17 cellular contexts compared by ENCODE assay signal in genomic region chr1:151478923-151479322, GRCh38. TPM values are rescaled to one million over a fixed set of nuclear protein-coding genes. Genes with fewer than 3 reads are reported as not detected.
A peak's percentile ranks its signal among the peaks of the same experiment; 100 is the strongest.
DNase-seq lines count a peak whose midpoint lies in the region; ATAC-seq and TF ChIP-seq lines count a peak whose summit lies in the region.
"Had no signal": no experiment of that assay in that cellular context is flagged by ENCODE, and none has a peak within 500 bp of the region (broad histone marks: within the 10 kb centered on the region; RNA-seq: fewer than 3 reads in every experiment).

No MANE protein-coding gene starts in this region.

- in situ Hi-C loops in IMR-90 (cut with MboI; ENCODE audit: low sequenced_read_pairs) = no loop called here

- peak; percentile 59 for ATAC-seq in IMR-90 (ENCODE audit: low read depth)
- ATAC-seq in omental fat pad (ENCODE audit: low FRiP score) = peak; percentile 66
- ATAC-seq in activated T-cell treated with anti-CD3 and anti-CD28 coated beads, Interleukin-2, amount 50 U/mL, for 72 hours (replicated peaks in 1 of 2) = no peak
- ATAC-seq: K562 had no signal

- H3K4me1 ChIP-seq in IMR-90 (ENCODE audit: control insufficient read depth, insufficient read depth, low read length) = no peaks in the 10 kb centered on the region; the same call in 1 of the 2 replicates
- H3K4me1 ChIP-seq: BLaER1 had no signal

- no peaks in the 10 kb centered on the region for H3K9me1 ChIP-seq in IMR-90 (ENCODE audit: insufficient read depth, low read length)

- no peaks in the 10 kb centered on the region for H3K27me3 Mint-ChIP-seq in activated T-cell treated with anti-CD3 and anti-CD28 coated beads, Interleukin-2, amount 50 U/mL, for 72 hours (ENCODE audit: low read depth)

- no peak for TF ChIP-seq POLR2A in IMR-90 (IDR thresholded peaks at IDR 0.05; ENCODE audit: low read depth, low read length)

- dilution Hi-C loops in IMR-90 (cut with HindIII; ENCODE audit: low sequenced_read_pairs, unreplicated experiment) = no loop called here

- POLR2A ChIA-PET in IMR-90 (lab: Charles Lee; ENCODE audit: unreplicated experiment) = no interaction called here

- H3K27ac ChIP-seq in IMR-90 (ENCODE audit: insufficient read depth, low read length) = no peak overlapping the region
- H3K27ac ChIP-seq: BLaER1 had no signal

- no peak overlapping the region for H2BK5ac ChIP-seq in IMR-90 (ENCODE audit: low read depth, low read length, poor library complexity, severe bottlenecking)

- H3K4ac ChIP-seq in IMR-90 (ENCODE audit: low read depth, low read length) = no peak overlapping the region

- peaks cover 17% of the 10 kb centered on the region for H3K4me1 Mint-ChIP-seq in activated T-cell treated with anti-CD3 and anti-CD28 coated beads, Interleukin-2, amount 50 U/mL, for 72 hours (ENCODE audit: low read depth)
- H3K4me1 Mint-ChIP-seq: CD4-positive, alpha-beta memory T cell had no signal

- H3K23ac ChIP-seq in IMR-90 (ENCODE audit: low read depth, low read length) = no peak overlapping the region

- no peaks in the 10 kb centered on the region for H3K36me3 ChIP-seq in IMR-90 (ENCODE audit: control insufficient read depth, insufficient read depth, low read length)
- H3K36me3 ChIP-seq: BLaER1, MG63 had no signal

- TF ChIP-seq RAD21 in IMR-90 (IDR thresholded peaks at IDR 0.05; ENCODE audit: low read length) = no peak

- no peak overlapping the region for H2BK20ac ChIP-seq in IMR-90 (ENCODE audit: low read depth, low read length)

- peaks cover 1 to 2% of the 10 kb centered on the region in 2 donors for H3K9me3 Mint-ChIP-seq in activated T-cell treated with anti-CD3 and anti-CD28 coated beads, Interleukin-2, amount 50 U/mL, for 72 hours

- H3K36me3 Mint-ChIP-seq in activated T-cell treated with anti-CD3 and anti-CD28 coated beads, Interleukin-2, amount 50 U/mL, for 72 hours (ENCODE audit: insufficient read depth in 2 of 2) = no peaks in the 10 kb centered on the region
- H3K36me3 Mint-ChIP-seq: CD4-positive, alpha-beta memory T cell had no signal

- H4K5ac ChIP-seq in IMR-90 (ENCODE audit: low read depth, low read length) = no peak overlapping the region

- BruUV-seq in IMR-90 (replicated peaks; lab: Mats Ljungman, UMichigan) = no TSS peak

- H2AFZ ChIP-seq in IMR-90 (replicated peaks; ENCODE audit: low read length, poor library complexity) = no peak overlapping the region

- no peaks in the 10 kb centered on the region for H4K20me1 ChIP-seq in IMR-90 (ENCODE audit: insufficient read depth, low read length)
- H4K20me1 ChIP-seq: BLaER1 had no signal

- H3K4me3 ChIP-seq in IMR-90 (ENCODE audit: insufficient read depth, low read depth, low read length) (no peak overlapping the region), fibroblast of villous mesenchyme (ENCODE audit: low read depth, low read length) (no peak overlapping the region)
- H3K4me3 ChIP-seq: BLaER1, K562, MG63 had no signal

- H3K4me2 ChIP-seq in IMR-90 (ENCODE audit: low read depth, low read length) = peak overlapping the region; percentile 30; the same call in 1 of the 2 replicates
- H3K4me2 ChIP-seq: BLaER1 had no signal

- H3K9me3 ChIP-seq in IMR-90 (ENCODE audit: control insufficient read depth, insufficient read depth, low read length) = peaks cover 4% of the 10 kb centered on the region

- TF ChIP-seq CTCF in IMR-90 (conservative IDR thresholded peaks at IDR 0.05; ENCODE audit: low read depth, low read length) = no peak
- no peak for TF ChIP-seq CTCF in fibroblast of villous mesenchyme (IDR thresholded peaks at IDR 0.05; ENCODE audit: insufficient read depth, low read depth, low read length)
- no peak for TF ChIP-seq CTCF in omental fat pad (IDR thresholded peaks at IDR 0.05)

- H2AK9ac ChIP-seq in IMR-90 (replicated peaks; ENCODE audit: low read depth, low read length, poor library complexity) = no peak overlapping the region

- H2BK15ac ChIP-seq in IMR-90 (ENCODE audit: low read depth, low read length) = no peak overlapping the region

- H3K18ac ChIP-seq in IMR-90 (ENCODE audit: low read depth, low read length) = no peak overlapping the region

- H3K79me1 ChIP-seq in IMR-90 (ENCODE audit: low read depth in 1 of 2, low read length in 2 of 2) = no peaks in the 10 kb centered on the region

- H2AK5ac ChIP-seq in IMR-90 (ENCODE audit: low read depth, low read length) = no peak overlapping the region

- WGBS in IMR-90 (ENCODE audit: extremely low coverage in 2 of 2, insufficient read length in 1 of 2), 2 experiments = no CpG with 5 or more reads among the region's 2 CpGs

- no peak overlapping the region for H3K4me3 Mint-ChIP-seq in activated T-cell treated with anti-CD3 and anti-CD28 coated beads, Interleukin-2, amount 50 U/mL, for 72 hours
- H3K4me3 Mint-ChIP-seq: CD4-positive, alpha-beta memory T cell had no signal

- H4K91ac ChIP-seq in IMR-90 (ENCODE audit: insufficient read depth, low read depth, low read length) = no peak overlapping the region

- no peak overlapping the region for H4K8ac ChIP-seq in IMR-90 (ENCODE audit: low read depth in 2 of 2, low read length in 2 of 2)

- no peak overlapping the region for H2BK120ac ChIP-seq in IMR-90 (ENCODE audit: low read depth, low read length)

- H3K56ac ChIP-seq in IMR-90 (ENCODE audit: extremely low read depth, insufficient read depth, low read length) = no peak overlapping the region

- intact Hi-C loops in IMR-90 (cut with micrococcal nuclease) = no loop called here

- no peak overlapping the region for H3K14ac ChIP-seq in IMR-90 (replicated peaks; ENCODE audit: low read depth, low read length)

- CTCF ChIA-PET in IMR-90 (lab: Yijun Ruan, JAX) = no interaction called here

- no peak overlapping the region for H3K9ac ChIP-seq in IMR-90 (ENCODE audit: low read depth, low read length)
- H3K9ac ChIP-seq: BLaER1 had no signal

- DNase-seq in IMR-90 (peak; percentile 29), fibroblast of villous mesenchyme (ENCODE audit: low read depth) (peak; percentile 27), omental fat pad (ENCODE audit: low spot score) (no peak), NCI-H446 treated with DMSO at 0.1 percent for 48 hours (lab: John Stamatoyannopoulos, UW) (no peak), pons (ENCODE audit: low spot score) (no peak)
- DNase-seq in activated T-cell treated with anti-CD3 and anti-CD28 coated beads, Interleukin-2, amount 50 U/mL, for 72 hours = no peak
- DNase-seq in effector CD8-positive, alpha-beta T cell (lab: John Stamatoyannopoulos, UW) = no peak
- DNase-seq: CD4-positive, alpha-beta memory T cell; DND-41; MG63; NCI-H1417 treated with DMSO at 0.1 percent for 48 hours; NCI-H187; NCI-H510A; NCI-H748 treated with DMSO at 0.1 percent for 48 hours; SIG-M5 had no signal

- H3K27ac Mint-ChIP-seq in activated T-cell treated with anti-CD3 and anti-CD28 coated beads, Interleukin-2, amount 50 U/mL, for 72 hours = no peak overlapping the region
- H3K27ac Mint-ChIP-seq: CD4-positive, alpha-beta memory T cell had no signal

- no peaks in the 10 kb centered on the region; the same call in 1 of the 2 replicates for H3K27me3 ChIP-seq in IMR-90 (ENCODE audit: control insufficient read depth, insufficient read depth, low read length)
- H3K27me3 ChIP-seq: BLaER1, MG63 had no signal

TF ChIP-seq in IMR-90, 13 proteins besides CTCF, POLR2A, EP300 and RAD21 (continues in another document):
- no peak for TF ChIP-seq USF2 (IDR thresholded peaks at IDR 0.05; ENCODE audit: low read depth, low read length)
- TF ChIP-seq NFE2L2 (IDR thresholded peaks at IDR 0.05; ENCODE audit: low read depth, low read length) = no peak
- TF ChIP-seq RCOR1 (IDR thresholded peaks at IDR 0.05; ENCODE audit: insufficient replicate concordance, low read length) = no peak
- TF ChIP-seq ELK1 (IDR thresholded peaks at IDR 0.05; ENCODE audit: borderline replicate concordance, low read depth, low read length) = no peak
- no peak for TF ChIP-seq SMC3 (IDR thresholded peaks at IDR 0.05; ENCODE audit: low read depth, low read length)
- TF ChIP-seq MAFK (IDR thresholded peaks at IDR 0.05; ENCODE audit: low read depth, low read length) = no peak
- TF ChIP-seq BHLHE40 (IDR thresholded peaks at IDR 0.05; ENCODE audit: low read depth, low read length) = no peak
- TF ChIP-seq MXI1 (IDR thresholded peaks at IDR 0.05; ENCODE audit: borderline replicate concordance, low read depth, low read length) = no peak
- TF ChIP-seq RFX5 (IDR thresholded peaks at IDR 0.05; ENCODE audit: low read depth, low read length) = no peak
- no peak for TF ChIP-seq MAZ (IDR thresholded peaks at IDR 0.05; ENCODE audit: borderline replicate concordance, low read depth, low read length)

RNA-seq across cellular contexts. Expression of gene POGZ, which starts 19.6 kb away (rescaled TPM):
- total RNA-seq in IMR-90 (2012; rRNA removed) (15.0 and 20.8 TPM in 2 replicates), fibroblast of villous mesenchyme (28.0 and 31.1 TPM in 2 replicates), omental fat pad (10 to 100 TPM; 32.9 to 60.8 (median 40.1) TPM)
- polyA plus RNA-seq in IMR-90 (2012; rRNA removed) = 27.4 and 33.5 TPM in 2 replicates
- 7.6 and 11.1 TPM in 2 replicates for polyA plus RNA-seq in IMR-90 (2012; cell fraction: cytosol; rRNA removed)
- polyA plus RNA-seq in IMR-90 (2012; cell fraction: nucleus; rRNA removed; ENCODE audit: low replicate concordance) = 108 and 190 TPM in 2 replicates
- 100 to 1,000 TPM; 116 to 140 TPM for total RNA-seq in activated T-cell treated with anti-CD3 and anti-CD28 coated beads, Interleukin-2, amount 50 U/mL, for 72 hours

RNA-seq across cellular contexts. Expression of gene CGN, which starts 32.3 kb away (rescaled TPM):
- total RNA-seq in IMR-90 (2012; rRNA removed) (0.28 and 0.36 TPM in 2 replicates), fibroblast of villous mesenchyme (under 0.01 TPM in 1 of 2 replicates, not detected in the other), omental fat pad (10 to 100 TPM in 2 of 4 donors, 1 to 10 TPM in 1, under 1 TPM in 1; 0.32 to 44.6 (median 8.0) TPM)
- 0.34 and 0.36 TPM in 2 replicates for polyA plus RNA-seq in IMR-90 (2012; rRNA removed)
- polyA plus RNA-seq in IMR-90 (2012; cell fraction: cytosol; rRNA removed) = 0.10 and 0.20 TPM in 2 replicates
- polyA plus RNA-seq in IMR-90 (2012; cell fraction: nucleus; rRNA removed; ENCODE audit: low replicate concordance) = 0.84 and 1.3 TPM in 2 replicates
- total RNA-seq in activated T-cell treated with anti-CD3 and anti-CD28 coated beads, Interleukin-2, amount 50 U/mL, for 72 hours = 1 to 10 TPM in 1 of 2 donors, under 1 TPM in 1; 0.69 to 1.9 TPM

Comparison
In these comparisons a context has a peak if more than half of its experiments do, and no peak if none do; other contexts are left out.
1. ATAC-seq: peak in IMR-90 (single experiment) and omental fat pad (single experiment); none in activated T-cell treated with anti-CD3 and anti-CD28 coated beads, Interleukin-2, amount 50 U/mL, for 72 hours (0 of 2).
2. DNase-seq: peak in IMR-90 (single experiment) and fibroblast of villous mesenchyme (single experiment); none in omental fat pad (single experiment), activated T-cell treated with anti-CD3 and anti-CD28 coated beads, Interleukin-2, amount 50 U/mL, for 72 hours (0 of 2), NCI-H446 treated with DMSO at 0.1 percent for 48 hours (single experiment), pons (single experiment) and effector CD8-positive, alpha-beta T cell (single experiment).